ENCODE assay signal across 3 cellular contexts in the genomic region with DNA sequence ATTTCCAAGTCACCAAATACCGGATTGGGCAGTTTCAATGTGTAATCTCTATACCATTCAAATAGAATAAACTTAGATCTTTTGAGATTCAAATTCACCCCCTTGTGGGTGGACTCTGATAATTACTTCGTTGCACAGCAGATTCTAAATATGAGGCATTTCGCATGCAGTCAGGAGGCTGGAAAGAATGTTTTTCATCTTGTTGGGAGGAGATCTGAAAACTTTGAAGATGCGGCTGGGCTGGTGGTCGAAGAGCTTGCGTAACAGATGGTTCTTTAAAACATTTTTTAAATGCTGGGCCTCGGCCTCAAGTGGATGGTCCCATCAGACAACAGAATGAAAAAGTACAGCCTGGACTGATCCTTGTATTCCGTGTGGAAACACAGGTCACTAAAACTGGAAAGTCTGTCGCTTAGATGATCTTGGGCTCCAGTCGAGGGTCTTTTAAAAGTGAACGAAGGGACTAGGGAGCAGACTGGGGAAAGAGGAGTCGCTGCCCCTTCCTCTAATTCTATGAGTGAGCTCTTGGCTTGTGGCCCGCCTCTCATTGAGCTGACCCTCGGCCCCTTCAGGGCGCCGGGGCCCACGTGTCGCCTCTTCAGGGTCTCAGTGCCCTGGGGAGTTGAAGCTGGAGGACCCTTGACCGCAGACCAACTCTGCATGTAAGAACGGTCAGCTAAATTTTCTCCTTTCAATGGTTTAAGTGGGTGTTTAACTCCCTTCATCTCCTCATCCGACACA.
TF ChIP-seq lines count a peak whose summit lies in the region.

No MANE protein-coding gene starts in this region.

TF ChIP-seq in SK-N-SH, 30 proteins besides CTCF, POLR2A, EP300 and RAD21:
- TF ChIP-seq POLR2AphosphoS5 (IDR thresholded peaks at IDR 0.05; ENCODE audit: low read depth, low read length) (no peak), MXI1 (IDR thresholded peaks at IDR 0.05; ENCODE audit: low read depth, low read length) (no peak), TCF12 (IDR thresholded peaks at IDR 0.05) (no peak), YY1 (IDR thresholded peaks at IDR 0.05; ENCODE audit: low read depth) (no peak), ELF1 (IDR thresholded peaks at IDR 0.05) (no peak), SIN3A (IDR thresholded peaks at IDR 0.05; ENCODE audit: borderline replicate concordance, low read depth, low read length) (no peak), FOSL2 (IDR thresholded peaks at IDR 0.05; ENCODE audit: borderline replicate concordance, low read depth) (no peak), RCOR1 (IDR thresholded peaks at IDR 0.05; ENCODE audit: low read length) (no peak)
- TF ChIP-seq, protein P1, sequence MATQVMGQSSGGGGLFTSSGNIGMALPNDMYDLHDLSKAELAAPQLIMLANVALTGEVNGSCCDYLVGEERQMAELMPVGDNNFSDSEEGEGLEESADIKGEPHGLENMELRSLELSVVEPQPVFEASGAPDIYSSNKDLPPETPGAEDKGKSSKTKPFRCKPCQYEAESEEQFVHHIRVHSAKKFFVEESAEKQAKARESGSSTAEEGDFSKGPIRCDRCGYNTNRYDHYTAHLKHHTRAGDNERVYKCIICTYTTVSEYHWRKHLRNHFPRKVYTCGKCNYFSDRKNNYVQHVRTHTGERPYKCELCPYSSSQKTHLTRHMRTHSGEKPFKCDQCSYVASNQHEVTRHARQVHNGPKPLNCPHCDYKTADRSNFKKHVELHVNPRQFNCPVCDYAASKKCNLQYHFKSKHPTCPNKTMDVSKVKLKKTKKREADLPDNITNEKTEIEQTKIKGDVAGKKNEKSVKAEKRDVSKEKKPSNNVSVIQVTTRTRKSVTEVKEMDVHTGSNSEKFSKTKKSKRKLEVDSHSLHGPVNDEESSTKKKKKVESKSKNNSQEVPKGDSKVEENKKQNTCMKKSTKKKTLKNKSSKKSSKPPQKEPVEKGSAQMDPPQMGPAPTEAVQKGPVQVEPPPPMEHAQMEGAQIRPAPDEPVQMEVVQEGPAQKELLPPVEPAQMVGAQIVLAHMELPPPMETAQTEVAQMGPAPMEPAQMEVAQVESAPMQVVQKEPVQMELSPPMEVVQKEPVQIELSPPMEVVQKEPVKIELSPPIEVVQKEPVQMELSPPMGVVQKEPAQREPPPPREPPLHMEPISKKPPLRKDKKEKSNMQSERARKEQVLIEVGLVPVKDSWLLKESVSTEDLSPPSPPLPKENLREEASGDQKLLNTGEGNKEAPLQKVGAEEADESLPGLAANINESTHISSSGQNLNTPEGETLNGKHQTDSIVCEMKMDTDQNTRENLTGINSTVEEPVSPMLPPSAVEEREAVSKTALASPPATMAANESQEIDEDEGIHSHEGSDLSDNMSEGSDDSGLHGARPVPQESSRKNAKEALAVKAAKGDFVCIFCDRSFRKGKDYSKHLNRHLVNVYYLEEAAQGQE (IDR thresholded peaks at IDR 0.05; ENCODE audit: low read depth, low read length): no peak
- TF ChIP-seq, protein P2, sequence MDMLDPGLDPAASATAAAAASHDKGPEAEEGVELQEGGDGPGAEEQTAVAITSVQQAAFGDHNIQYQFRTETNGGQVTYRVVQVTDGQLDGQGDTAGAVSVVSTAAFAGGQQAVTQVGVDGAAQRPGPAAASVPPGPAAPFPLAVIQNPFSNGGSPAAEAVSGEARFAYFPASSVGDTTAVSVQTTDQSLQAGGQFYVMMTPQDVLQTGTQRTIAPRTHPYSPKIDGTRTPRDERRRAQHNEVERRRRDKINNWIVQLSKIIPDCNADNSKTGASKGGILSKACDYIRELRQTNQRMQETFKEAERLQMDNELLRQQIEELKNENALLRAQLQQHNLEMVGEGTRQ (IDR thresholded peaks at IDR 0.05; ENCODE audit: borderline replicate concordance, low read depth, low read length): no peak
- TF ChIP-seq, protein P3, sequence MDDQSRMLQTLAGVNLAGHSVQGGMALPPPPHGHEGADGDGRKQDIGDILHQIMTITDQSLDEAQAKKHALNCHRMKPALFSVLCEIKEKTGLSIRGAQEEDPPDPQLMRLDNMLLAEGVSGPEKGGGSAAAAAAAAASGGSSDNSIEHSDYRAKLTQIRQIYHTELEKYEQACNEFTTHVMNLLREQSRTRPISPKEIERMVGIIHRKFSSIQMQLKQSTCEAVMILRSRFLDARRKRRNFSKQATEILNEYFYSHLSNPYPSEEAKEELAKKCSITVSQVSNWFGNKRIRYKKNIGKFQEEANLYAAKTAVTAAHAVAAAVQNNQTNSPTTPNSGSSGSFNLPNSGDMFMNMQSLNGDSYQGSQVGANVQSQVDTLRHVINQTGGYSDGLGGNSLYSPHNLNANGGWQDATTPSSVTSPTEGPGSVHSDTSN (IDR thresholded peaks at IDR 0.05): no peak
- TF ChIP-seq, protein P4, sequence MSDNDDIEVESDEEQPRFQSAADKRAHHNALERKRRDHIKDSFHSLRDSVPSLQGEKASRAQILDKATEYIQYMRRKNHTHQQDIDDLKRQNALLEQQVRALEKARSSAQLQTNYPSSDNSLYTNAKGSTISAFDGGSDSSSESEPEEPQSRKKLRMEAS (IDR thresholded peaks at IDR 0.05; ENCODE audit: low read depth): no peak

TF ChIP-seq in SK-N-SH treated with all-trans-retinoic acid at 6 μM for 48 hours, 23 proteins besides CTCF, POLR2A, EP300 and RAD21:
- TF ChIP-seq ZNF8 (CRISPR knock-in tag; IDR thresholded peaks at IDR 0.05) (no peak), OSR1 (CRISPR knock-in tag; IDR thresholded peaks at IDR 0.05) (no peak), ESRRG (CRISPR knock-in tag; IDR thresholded peaks at IDR 0.05) (no peak), ZC3H10 (CRISPR knock-in tag; IDR thresholded peaks at IDR 0.05) (no peak), TOX (CRISPR knock-in tag; IDR thresholded peaks at IDR 0.05; ENCODE audit: borderline replicate concordance) (no peak), PPARA (CRISPR knock-in tag; IDR thresholded peaks at IDR 0.05; ENCODE audit: borderline replicate concordance) (no peak), ISL1 (CRISPR knock-in tag; IDR thresholded peaks at IDR 0.05) (no peak)
- TF ChIP-seq, protein P5, sequence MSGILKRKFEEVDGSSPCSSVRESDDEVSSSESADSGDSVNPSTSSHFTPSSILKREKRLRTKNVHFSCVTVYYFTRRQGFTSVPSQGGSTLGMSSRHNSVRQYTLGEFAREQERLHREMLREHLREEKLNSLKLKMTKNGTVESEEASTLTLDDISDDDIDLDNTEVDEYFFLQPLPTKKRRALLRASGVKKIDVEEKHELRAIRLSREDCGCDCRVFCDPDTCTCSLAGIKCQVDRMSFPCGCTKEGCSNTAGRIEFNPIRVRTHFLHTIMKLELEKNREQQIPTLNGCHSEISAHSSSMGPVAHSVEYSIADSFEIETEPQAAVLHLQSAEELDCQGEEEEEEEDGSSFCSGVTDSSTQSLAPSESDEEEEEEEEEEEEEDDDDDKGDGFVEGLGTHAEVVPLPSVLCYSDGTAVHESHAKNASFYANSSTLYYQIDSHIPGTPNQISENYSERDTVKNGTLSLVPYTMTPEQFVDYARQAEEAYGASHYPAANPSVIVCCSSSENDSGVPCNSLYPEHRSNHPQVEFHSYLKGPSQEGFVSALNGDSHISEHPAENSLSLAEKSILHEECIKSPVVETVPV (CRISPR knock-in tag; IDR thresholded peaks at IDR 0.05): no peak

TF ChIP-seq in HepG2, 621 proteins besides CTCF, POLR2A, EP300 and RAD21:
- TF ChIP-seq ZNF296 (CRISPR knock-in tag; conservative IDR thresholded peaks at IDR 0.05) (no peak), EZH2 (conservative IDR thresholded peaks at IDR 0.05; ENCODE audit: low read depth, low read length) (peak; percentile 63; the same call in 1 of the 2 replicates)
